In the genomic region with DNA sequence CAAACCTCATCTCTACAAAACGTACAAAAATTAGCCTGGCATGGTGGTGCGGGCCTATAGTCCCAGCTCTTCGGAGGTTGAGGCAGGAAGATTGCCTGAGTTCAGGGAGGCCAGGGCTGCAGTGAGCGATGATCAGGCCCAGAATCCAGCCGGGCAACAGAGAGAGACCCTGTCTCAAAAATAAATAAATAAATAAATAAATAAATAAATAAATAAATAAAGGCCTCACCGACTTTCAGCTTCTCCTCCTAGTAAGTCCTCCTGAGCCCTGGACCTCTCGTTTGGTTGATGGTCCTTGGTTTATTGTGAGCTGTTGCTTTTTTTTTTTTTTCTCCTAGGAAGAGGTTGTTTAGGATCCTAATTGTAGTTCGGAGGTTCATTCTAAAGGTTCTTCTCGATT, we compare ENCODE assay signal across 22 cellular contexts. TPM values are rescaled to one million over a fixed set of nuclear protein-coding genes. Genes with fewer than 3 reads are reported as not detected.
A peak's percentile ranks its signal among the peaks of the same experiment; 100 is the strongest.
DNase-seq lines count a peak whose midpoint lies in the region; ATAC-seq, FAIRE-seq and TF ChIP-seq lines count a peak whose summit lies in the region.
"Had no signal": no experiment of that assay in that cellular context is flagged by ENCODE, and none has a peak within 500 bp of the region (broad histone marks: within the 10 kb centered on the region; RNA-seq: fewer than 3 reads in every experiment).

No MANE protein-coding gene starts in this region.

- no peak for TF ChIP-seq POLR2A in A549 (IDR thresholded peaks at IDR 0.05; ENCODE audit: low read length)
- TF ChIP-seq POLR2A in spleen (IDR thresholded peaks at IDR 0.05) = no peak

- H4K20me1 ChIP-seq in GM23248 (ENCODE audit: insufficient read depth) = no peaks in the 10 kb centered on the region

- no peaks in the 10 kb centered on the region for H3K9me3 Mint-ChIP-seq in WTC11
- peaks cover 10% of the 10 kb centered on the region for H3K9me3 Mint-ChIP-seq in nephron
- H3K9me3 Mint-ChIP-seq: CD14-positive monocyte; CD8-positive, alpha-beta T cell had no signal

- CTCF ChIA-PET in A549 (lab: Yijun Ruan, JAX) (interaction anchor here (0.7 to 1.7 kb wide), 8 partner anchors 9 to 299 kb away, joined by 3 to 4 read pairs (median 3); no protein-coding TSS in a partner anchor), WTC11 (lab: Charles Lee) (interaction anchor here (0.9 to 11.7 kb wide), 5 partner anchors 25 to 58 kb away, joined by 3 to 139 read pairs (median 5); a partner anchor contains a TSS)

- no peak for TF ChIP-seq CTCF in A549 (IDR thresholded peaks at IDR 0.05)
- TF ChIP-seq CTCF in WTC11 (IDR thresholded peaks at IDR 0.05) = no peak
- TF ChIP-seq CTCF in nephron (IDR thresholded peaks at IDR 0.05; ENCODE audit: unreplicated experiment in 3 of 3) = no peak
- no peak for TF ChIP-seq CTCF in spleen (IDR thresholded peaks at IDR 0.05 in 8 of 11, conservative IDR thresholded peaks at IDR 0.05 in 3 of 11)

- 92% methylated on average over 9 of the region's 9 CpGs for WGBS in A549 (ENCODE audit: missing lambda C conversion rate)
- 94 to 96% (median 94%) methylated on average over 9 of the region's 9 CpGs for WGBS in spleen, 5 donors
- WGBS in GM23248 (ENCODE audit: low coverage in 1 of 2, low lambda C conversion rate in 2 of 2, missing lambda C conversion rate in 2 of 2), 2 experiments = 90 to 93% methylated on average over 9 of the region's 9 CpGs

- H3K27ac Mint-ChIP-seq in WTC11 = peak overlapping the region; percentile 79; the same call in 1 of the 2 replicates
- H3K27ac Mint-ChIP-seq in nephron = no peak overlapping the region
- H3K27ac Mint-ChIP-seq: CD14-positive monocyte; CD8-positive, alpha-beta T cell; GM23338 had no signal

- no peaks in the 10 kb centered on the region for H3K9me2 ChIP-seq in GM23248 (ENCODE audit: insufficient read depth)

- H3K27ac ChIP-seq in A549 = no peak overlapping the region
- no peak overlapping the region for H3K27ac ChIP-seq in spleen
- no peak overlapping the region for H3K27ac ChIP-seq in GM23248
- H3K27ac ChIP-seq: 22Rv1, BLaER1 had no signal

- H3K79me2 ChIP-seq in GM23248 (ENCODE audit: insufficient read depth) = peaks cover 18% of the 10 kb centered on the region

- H3K4me1 ChIP-seq in A549 = peaks cover 19% of the 10 kb centered on the region; the same call in 2 of the 3 replicates
- peaks cover 14 to 52% (median 29%) of the 10 kb centered on the region in 6 donors for H3K4me1 ChIP-seq in spleen
- H3K4me1 ChIP-seq in GM23248 (ENCODE audit: insufficient read depth) = peaks cover 4% of the 10 kb centered on the region; the same call in 1 of the 2 replicates

- TF ChIP-seq RAD21 in A549 (conservative IDR thresholded peaks at IDR 0.05 in 1 of 2, IDR thresholded peaks at IDR 0.05 in 1 of 2) = no peak

- no peak for ATAC-seq in A549
- no peak for ATAC-seq in WTC11
- ATAC-seq: CD8-positive, alpha-beta T cell; GM12878; GM23338; HCT116; HepG2 had no signal

- H3K4me2 ChIP-seq in A549 (no peak overlapping the region), GM23248 (ENCODE audit: unreplicated experiment) (no peak overlapping the region)
- H3K4me2 ChIP-seq: BLaER1, GM23338 had no signal

- H3K36me3 Mint-ChIP-seq in WTC11 = peaks cover 17% of the 10 kb centered on the region
- peaks cover 31% of the 10 kb centered on the region for H3K36me3 Mint-ChIP-seq in nephron (ENCODE audit: low read depth)

- no peak overlapping the region for H2AFZ ChIP-seq in GM23248
- H2AFZ ChIP-seq: GM23338 had no signal

- DNase-seq in A549 (ENCODE audit: low read depth in 1 of 2, low spot score in 1 of 2) (no peak), WTC11 (ENCODE audit: low spot score) (no peak), spleen (peak; percentile 24), GM23248 (no peak)
- no peak for DNase-seq in activated T-cell treated with anti-CD3 and anti-CD28 coated beads, Interleukin-2, amount 50 U/mL, for 1 hour
- DNase-seq in activated CD4-positive, alpha-beta T cell treated with anti-CD3 and anti-CD28 coated beads, Interleukin-2, amount 50 U/mL, for 1 hour = no peak
- DNase-seq: CD8-positive, alpha-beta T cell; DMS 273 treated with DMSO at 0.1 percent for 48 hours; DMS53; DND-41; EL; H7 had no signal

- H3K27me3 ChIP-seq in spleen (replicated peaks in 1 of 7) = no peaks in the 10 kb centered on the region
- H3K27me3 ChIP-seq in GM23248 (replicated peaks; ENCODE audit: insufficient read depth) = no peaks in the 10 kb centered on the region
- H3K27me3 ChIP-seq: BLaER1 had no signal

- H3K27me3 Mint-ChIP-seq in WTC11 (ENCODE audit: low read depth) (peaks cover 10% of the 10 kb centered on the region), nephron (ENCODE audit: low read depth) (no peaks in the 10 kb centered on the region)
- H3K27me3 Mint-ChIP-seq: IgD-negative memory B cell had no signal

- peaks cover 38% of the 10 kb centered on the region for H3K4me1 Mint-ChIP-seq in WTC11
- H3K4me1 Mint-ChIP-seq in nephron = peaks cover 20% of the 10 kb centered on the region

- peaks cover 17% of the 10 kb centered on the region for H3F3A ChIP-seq in GM23248 (ENCODE audit: insufficient read depth)

- in situ Hi-C loops in GM23248 (cut with MboI) = no loop called here

- TF ChIP-seq EP300 in A549 (IDR thresholded peaks at IDR 0.05) = no peak

- no peak overlapping the region for H3K9ac ChIP-seq in GM23248
- H3K9ac ChIP-seq: BLaER1 had no signal

- no peak overlapping the region for H3K4me3 ChIP-seq in A549
- H3K4me3 ChIP-seq in spleen = no peak overlapping the region
- H3K4me3 ChIP-seq in GM23248 = no peak overlapping the region
- H3K4me3 ChIP-seq: BLaER1, GM12878, GM23338 had no signal

- H3K9me3 ChIP-seq in A549 (peaks cover 4% of the 10 kb centered on the region; the same call in 2 of the 3 replicates), spleen (no peaks in the 10 kb centered on the region), GM23248 (ENCODE audit: low read depth) (no peaks in the 10 kb centered on the region)
- H3K9me3 ChIP-seq: BLaER1 had no signal

- no peak for FAIRE-seq in A549 (lab: Jason Lieb, UNC)
- FAIRE-seq: GM12878, GM19239, HepG2 had no signal

- H3K4me3 Mint-ChIP-seq in WTC11 = no peak overlapping the region
- H3K4me3 Mint-ChIP-seq in nephron = peak overlapping the region in 2 of 3 experiments; percentile 30 to 35
- H3K4me3 Mint-ChIP-seq: CD14-positive monocyte; CD8-positive, alpha-beta T cell; GM23338 had no signal

- intact Hi-C loops in spleen (cut with DNase I; ENCODE audit: low total_unique reads) = no loop called here

- H3K36me3 ChIP-seq in spleen (peaks cover 0 to 10% (median 0%) of the 10 kb centered on the region in 6 donors), GM23248 (ENCODE audit: low read depth) (no peaks in the 10 kb centered on the region)

- POLR2A ChIA-PET in A549 (lab: Yijun Ruan, JAX) = interaction anchor here (0.6 to 1.4 kb wide), 2 partner anchors 28 to 29 kb away, joined by 5 to 6 read pairs; a partner anchor contains a TSS
- POLR2A ChIA-PET in WTC11 (lab: Charles Lee) = no interaction called here

TF ChIP-seq in A549, 52 proteins besides CTCF, POLR2A, EP300 and RAD21:
- TF ChIP-seq NR3C1 (IDR thresholded peaks at IDR 0.05) (no peak), ZC3H11A (IDR thresholded peaks at IDR 0.05) (peak; percentile 95)
TF ChIP-seq in A549: peak in this region for 1.

TF ChIP-seq in WTC11, 78 proteins besides CTCF, POLR2A, EP300 and RAD21 (continues in another document):
- TF ChIP-seq, protein P1, sequence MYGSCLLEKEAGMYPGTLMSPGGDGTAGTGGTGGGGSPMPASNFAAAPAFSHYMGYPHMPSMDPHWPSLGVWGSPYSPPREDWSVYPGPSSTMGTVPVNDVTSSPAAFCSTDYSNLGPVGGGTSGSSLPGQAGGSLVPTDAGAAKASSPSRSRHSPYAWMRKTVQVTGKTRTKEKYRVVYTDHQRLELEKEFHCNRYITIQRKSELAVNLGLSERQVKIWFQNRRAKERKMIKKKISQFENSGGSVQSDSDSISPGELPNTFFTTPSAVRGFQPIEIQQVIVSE (CRISPR knock-in tag; IDR thresholded peaks at IDR 0.05; ENCODE audit: borderline replicate concordance) = no peak
- no peak for TF ChIP-seq SMAD4 (CRISPR knock-in tag; IDR thresholded peaks at IDR 0.05)
- TF ChIP-seq GRHL2 (CRISPR knock-in tag; IDR thresholded peaks at IDR 0.05; ENCODE audit: insufficient replicate concordance, severe bottlenecking) = no peak

RNA-seq across cellular contexts. Expression of a gene that starts 25.1 kb away (rescaled TPM):
- polyA plus RNA-seq in A549 (2011; rRNA removed) = 44.7 and 45.9 TPM in 2 replicates
- polyA plus RNA-seq in A549 (2012; cell fraction: cytosol; rRNA removed) = 38.4 and 38.6 TPM in 2 replicates
- 67.9 and 79.4 TPM in 2 replicates for polyA plus RNA-seq in A549 (2012; cell fraction: nucleus; rRNA removed)
- 41.0 to 46.1 TPM (median 45.3 TPM) in 3 replicates for polyA plus RNA-seq in A549 (2017; fragmentation: RNase III; extraction: RNeasy Plus Mini Kit Qiagen cat#74134 plus additional on column Dnase treatment)
- 44.1 and 52.4 TPM in 2 replicates for polyA minus RNA-seq in A549 (2011; rRNA and poly(A)+ RNA removed)
- total RNA-seq in WTC11 (2021) = 21.2 to 22.6 TPM (median 21.4 TPM) in 3 replicates
- 10 to 100 TPM; 23.1 to 31.6 (median 29.3) TPM for total RNA-seq in spleen
- 10 to 100 TPM; 12.7 to 20.2 (median 18.4) TPM for polyA plus RNA-seq in spleen
- 26.0 and 31.9 TPM in 2 replicates for total RNA-seq in GM23248 (2014; rRNA removed; shearing (Covaris generic))
- polyA plus RNA-seq in GM23248 (2016; fragmentation: Nextera tagmentation; extraction: Ambion mirVana) = 25.2 and 25.6 TPM in 2 replicates

RNA-seq across cellular contexts. Expression of a gene that starts 28.2 kb away (rescaled TPM):
- polyA plus RNA-seq in A549 (2011; rRNA removed) = 16.2 and 16.5 TPM in 2 replicates
- 17.8 and 17.9 TPM in 2 replicates for polyA plus RNA-seq in A549 (2012; cell fraction: cytosol; rRNA removed)
- 10.7 and 13.1 TPM in 2 replicates for polyA plus RNA-seq in A549 (2012; cell fraction: nucleus; rRNA removed)
- polyA plus RNA-seq in A549 (2017; fragmentation: RNase III; extraction: RNeasy Plus Mini Kit Qiagen cat#74134 plus additional on column Dnase treatment) = 14.9 to 17.5 TPM (median 17.2 TPM) in 3 replicates
- 15.0 and 21.1 TPM in 2 replicates for polyA minus RNA-seq in A549 (2011; rRNA and poly(A)+ RNA removed)
- total RNA-seq in WTC11 (2021) = 39.6 to 51.9 TPM (median 44.4 TPM) in 3 replicates
- total RNA-seq in spleen = 10 to 100 TPM in 4 of 7 donors, 1 to 10 TPM in 3; 8.1 to 15.1 (median 10.7) TPM
- 1 to 10 TPM; 4.6 to 6.4 (median 5.6) TPM for polyA plus RNA-seq in spleen
- total RNA-seq in GM23248 (2014; rRNA removed; shearing (Covaris generic)) = 3.4 and 15.0 TPM in 2 replicates
- 2.8 and 2.9 TPM in 2 replicates for polyA plus RNA-seq in GM23248 (2016; fragmentation: Nextera tagmentation; extraction: Ambion mirVana)

RNA-seq across cellular contexts. Expression of a gene that starts 29.0 kb away (rescaled TPM):
- polyA plus RNA-seq in A549 (2011; rRNA removed) (10.1 and 16.1 TPM in 2 replicates), A549 (2017; fragmentation: RNase III; extraction: RNeasy Plus Mini Kit Qiagen cat#74134 plus additional on column Dnase treatment) (13.2 to 22.4 TPM (median 18.5 TPM) in 3 replicates), spleen (1 to 10 TPM; 2.2 to 5.5 (median 4.7) TPM), GM23248 (2016; fragmentation: Nextera tagmentation; extraction: Ambion mirVana) (8.2 and 11.1 TPM in 2 replicates)
- polyA plus RNA-seq in A549 (2012; cell fraction: cytosol; rRNA removed) = 11.1 and 15.9 TPM in 2 replicates
- 9.6 and 10.3 TPM in 2 replicates for polyA plus RNA-seq in A549 (2012; cell fraction: nucleus; rRNA removed)
- polyA minus RNA-seq in A549 (2011; rRNA and poly(A)+ RNA removed) = 3.5 and 5.7 TPM in 2 replicates
- total RNA-seq in WTC11 (2021) (14.9 to 16.2 TPM (median 15.3 TPM) in 3 replicates), spleen (1 to 10 TPM; 1.0 to 4.2 (median 2.4) TPM)
- 7.7 and 14.0 TPM in 2 replicates for total RNA-seq in GM23248 (2014; rRNA removed; shearing (Covaris generic))
